11 cellular contexts compared by ENCODE assay signal in the genomic region with DNA sequence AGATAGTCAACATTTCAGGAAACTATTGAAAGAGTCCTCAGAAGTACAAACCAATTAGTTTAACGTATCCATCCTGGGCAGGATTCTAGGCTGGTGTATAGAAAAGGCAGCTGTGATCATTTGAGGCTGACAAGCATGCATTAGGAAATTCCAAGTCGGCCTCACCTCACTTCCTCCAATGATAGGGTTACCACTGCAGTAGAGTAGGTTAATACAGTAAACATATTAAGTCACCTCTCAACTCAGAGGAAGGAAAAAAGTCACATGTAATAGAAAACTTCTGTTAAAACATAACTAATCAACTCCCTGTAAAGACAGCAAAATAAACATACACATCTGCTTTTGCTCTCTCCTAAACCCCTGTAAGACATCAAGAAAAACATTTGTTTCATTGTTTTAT. TPM values are rescaled to one million over a fixed set of nuclear protein-coding genes. Genes with fewer than 3 reads are reported as not detected.
DNase-seq lines count a peak whose midpoint lies in the region; ATAC-seq and TF ChIP-seq lines count a peak whose summit lies in the region.
"Had no signal": no experiment of that assay in that cellular context is flagged by ENCODE, and none has a peak within 500 bp of the region (broad histone marks: within the 10 kb centered on the region; RNA-seq: fewer than 3 reads in every experiment).

No MANE protein-coding gene starts in this region.

- H2BK15ac ChIP-seq in IMR-90 (ENCODE audit: low read depth, low read length), result no peak overlapping the region

- H4K20me1 ChIP-seq in IMR-90 (ENCODE audit: insufficient read depth, low read length), result peaks cover 84% of the 10 kb centered on the region

- no TSS peak for BruUV-seq in IMR-90 (replicated peaks; lab: Mats Ljungman, UMichigan)

- no peak overlapping the region for H4K5ac ChIP-seq in IMR-90 (ENCODE audit: low read depth, low read length)

- H2AFZ ChIP-seq in IMR-90 (replicated peaks; ENCODE audit: low read length, poor library complexity), result no peak overlapping the region

- H3K4me3 ChIP-seq in IMR-90 (ENCODE audit: insufficient read depth, low read depth, low read length) (no peak overlapping the region), psoas muscle (no peak overlapping the region)
- H3K4me3 ChIP-seq: dorsolateral prefrontal cortex had no signal

- no peak overlapping the region for H3K9ac ChIP-seq in IMR-90 (ENCODE audit: low read depth, low read length)

- H3K18ac ChIP-seq in IMR-90 (ENCODE audit: low read depth, low read length), result no peak overlapping the region

- peaks cover 18% of the 10 kb centered on the region for H3K9me1 ChIP-seq in IMR-90 (ENCODE audit: insufficient read depth, low read length)

- no peak overlapping the region for H2BK120ac ChIP-seq in IMR-90 (ENCODE audit: low read depth, low read length)

- POLR2A ChIA-PET in IMR-90 (lab: Charles Lee; ENCODE audit: unreplicated experiment), result no interaction called here

- H3K27ac ChIP-seq in IMR-90 (ENCODE audit: insufficient read depth, low read length), result no peak overlapping the region
- H3K27ac ChIP-seq in psoas muscle, result peak overlapping the region; percentile 81
- H3K27ac ChIP-seq: dorsolateral prefrontal cortex had no signal

- no peak overlapping the region for H4K8ac ChIP-seq in IMR-90 (ENCODE audit: low read depth in 2 of 2, low read length in 2 of 2)

- H3K27me3 ChIP-seq in IMR-90 (ENCODE audit: control insufficient read depth, insufficient read depth, low read length) (no peaks in the 10 kb centered on the region), psoas muscle (ENCODE audit: insufficient read depth in 3 of 3, low read length in 2 of 3) (no peaks in the 10 kb centered on the region)
- H3K27me3 ChIP-seq: dorsolateral prefrontal cortex had no signal

- H2AK5ac ChIP-seq in IMR-90 (ENCODE audit: low read depth, low read length), result no peak overlapping the region

- H3K23ac ChIP-seq in IMR-90 (ENCODE audit: low read depth, low read length), result no peak overlapping the region

- CTCF ChIA-PET in IMR-90 (lab: Yijun Ruan, JAX), result no interaction called here

- H3K36me3 ChIP-seq in IMR-90 (ENCODE audit: control insufficient read depth, insufficient read depth, low read length) (no peaks in the 10 kb centered on the region), psoas muscle (ENCODE audit: insufficient read depth in 1 of 2, low read depth in 1 of 2) (no peaks in the 10 kb centered on the region)

- no peak overlapping the region for H3K14ac ChIP-seq in IMR-90 (replicated peaks; ENCODE audit: low read depth, low read length)

- in situ Hi-C loops in IMR-90 (cut with MboI; ENCODE audit: low sequenced_read_pairs), result no loop called here

- H4K91ac ChIP-seq in IMR-90 (ENCODE audit: insufficient read depth, low read depth, low read length), result no peak overlapping the region

- no peak for TF ChIP-seq RAD21 in IMR-90 (IDR thresholded peaks at IDR 0.05; ENCODE audit: low read length)

- H3K9me3 ChIP-seq in IMR-90 (ENCODE audit: control insufficient read depth, insufficient read depth, low read length), result no peaks in the 10 kb centered on the region
- no peaks in the 10 kb centered on the region for H3K9me3 ChIP-seq in psoas muscle

- H3K4me2 ChIP-seq in IMR-90 (ENCODE audit: low read depth, low read length), result no peak overlapping the region

- intact Hi-C loops in IMR-90 (cut with micrococcal nuclease) (no loop called here), psoas muscle (cut with DNase I) (no loop called here)

- WGBS in IMR-90 (ENCODE audit: extremely low coverage in 2 of 2, insufficient read length in 1 of 2), 2 experiments, result no CpG with 5 or more reads among the region's 2 CpGs
- WGBS in psoas muscle, 3 donors, result 7 to 31% (median 23%) methylated on average over 2 of the region's 2 CpGs

- H3K79me1 ChIP-seq in IMR-90 (ENCODE audit: low read depth in 1 of 2, low read length in 2 of 2), result peaks cover 14 to 62% of the 10 kb centered on the region in 2 experiments; a peak in 3 of 4 replicates

- no peak overlapping the region for H3K56ac ChIP-seq in IMR-90 (ENCODE audit: extremely low read depth, insufficient read depth, low read length)

- H3K4me1 ChIP-seq in IMR-90 (ENCODE audit: control insufficient read depth, insufficient read depth, low read length) (peaks cover 11% of the 10 kb centered on the region), psoas muscle (peaks cover 71% of the 10 kb centered on the region)

- no peak overlapping the region for H2AK9ac ChIP-seq in IMR-90 (replicated peaks; ENCODE audit: low read depth, low read length, poor library complexity)

- H3K4ac ChIP-seq in IMR-90 (ENCODE audit: low read depth, low read length), result no peak overlapping the region

- H2BK20ac ChIP-seq in IMR-90 (ENCODE audit: low read depth, low read length), result no peak overlapping the region

- DNase-seq in NCI-H510A treated with DMSO at 0.1 percent for 48 hours (lab: John Stamatoyannopoulos, UW), result peak; percentile 44
- DNase-seq in NCI-H510A (lab: John Stamatoyannopoulos, UW), result no peak
- DNase-seq in IMR-90, result peak; percentile 74
- DNase-seq in psoas muscle, result no peak
- DNase-seq in stimulated activated CD4-positive, alpha-beta T cell treated with anti-CD3 and anti-CD28 coated beads, Interleukin-4, amount 100 ng/mL, for 1 hour, result no peak
- DNase-seq in NAMALWA (ENCODE audit: low spot score), result no peak
- DNase-seq: activated CD4-positive, alpha-beta memory T cell treated with anti-CD3 and anti-CD28 coated beads, Interleukin-2, amount 10 ng/mL, durations not matched to agents 7 days and 5 days; dorsolateral prefrontal cortex; KG1 had no signal

- TF ChIP-seq CTCF in IMR-90 (conservative IDR thresholded peaks at IDR 0.05; ENCODE audit: low read depth, low read length) (no peak), psoas muscle (IDR thresholded peaks at IDR 0.05) (no peak)

- dilution Hi-C loops in IMR-90 (cut with HindIII; ENCODE audit: low sequenced_read_pairs, unreplicated experiment), result no loop called here

- no peak overlapping the region for H2BK5ac ChIP-seq in IMR-90 (ENCODE audit: low read depth, low read length, poor library complexity, severe bottlenecking)

- TF ChIP-seq POLR2A in IMR-90 (IDR thresholded peaks at IDR 0.05; ENCODE audit: low read depth, low read length), result no peak

- ATAC-seq in IMR-90 (ENCODE audit: low read depth) (peak; percentile 75), esophagus mucosa (peak; percentile 48), psoas muscle (peak in 2 of 4 donors; percentile 20 to 47), HG02884 (IDR thresholded peaks at IDR 0.05; ENCODE audit: unreplicated experiment) (no peak)

TF ChIP-seq in IMR-90, 13 proteins besides CTCF, POLR2A, EP300 and RAD21:
- TF ChIP-seq RCOR1 (IDR thresholded peaks at IDR 0.05; ENCODE audit: insufficient replicate concordance, low read length) (no peak), NFE2L2 (IDR thresholded peaks at IDR 0.05; ENCODE audit: low read depth, low read length) (no peak), FOS (IDR thresholded peaks at IDR 0.05; ENCODE audit: low read depth, low read length) (no peak), MXI1 (IDR thresholded peaks at IDR 0.05; ENCODE audit: borderline replicate concordance, low read depth, low read length) (no peak), MAZ (IDR thresholded peaks at IDR 0.05; ENCODE audit: borderline replicate concordance, low read depth, low read length) (no peak), CEBPB (IDR thresholded peaks at IDR 0.05; ENCODE audit: low read depth, low read length) (no peak), ELK1 (IDR thresholded peaks at IDR 0.05; ENCODE audit: borderline replicate concordance, low read depth, low read length) (no peak), USF2 (IDR thresholded peaks at IDR 0.05; ENCODE audit: low read depth, low read length) (no peak), RFX5 (IDR thresholded peaks at IDR 0.05; ENCODE audit: low read depth, low read length) (no peak), SMC3 (IDR thresholded peaks at IDR 0.05; ENCODE audit: low read depth, low read length) (no peak), CHD1 (IDR thresholded peaks at IDR 0.05; ENCODE audit: low read depth, low read length) (no peak), BHLHE40 (IDR thresholded peaks at IDR 0.05; ENCODE audit: low read depth, low read length) (no peak), MAFK (IDR thresholded peaks at IDR 0.05; ENCODE audit: low read depth, low read length) (no peak)
TF ChIP-seq in IMR-90: peak in this region for 0.

RNA-seq across cellular contexts. Expression of gene MED13L, which starts 33.5 kb away (rescaled TPM):
- total RNA-seq in IMR-90 (2012; rRNA removed), result 49.1 and 93.3 TPM in 2 replicates
- 17.9 and 18.1 TPM in 2 replicates for polyA plus RNA-seq in IMR-90 (2012; rRNA removed)
- 7.7 and 9.4 TPM in 2 replicates for polyA plus RNA-seq in IMR-90 (2012; cell fraction: cytosol; rRNA removed)
- polyA plus RNA-seq in IMR-90 (2012; cell fraction: nucleus; rRNA removed; ENCODE audit: low replicate concordance), result 15.3 and 42.2 TPM in 2 replicates
- total RNA-seq in esophagus mucosa, result 69.3 TPM
- 10 to 100 TPM; 72.5 to 90.5 (median 75.2) TPM for total RNA-seq in psoas muscle
- 10 to 100 TPM in 2 of 3 donors, 1 to 10 TPM in 1; 8.9 to 34.3 (median 15.3) TPM for polyA plus RNA-seq in psoas muscle

Comparison
In these comparisons a context has a peak if more than half of its experiments do, and no peak if none do; other contexts are left out.
1. DNase-seq: peak in NCI-H510A treated with DMSO at 0.1 percent for 48 hours (single experiment) and IMR-90 (single experiment); none in NCI-H510A (single experiment), psoas muscle (0 of 2), stimulated activated CD4-positive, alpha-beta T cell treated with anti-CD3 and anti-CD28 coated beads, Interleukin-4, amount 100 ng/mL, for 1 hour (single experiment) and NAMALWA (single experiment).